In genomic region chr2:172284209-172284608, GRCh38 we compare ENCODE assay signal across 12 cellular contexts.
"Had no signal": no experiment of that assay in that cellular context is flagged by ENCODE, and none has a peak within 500 bp of the region (broad histone marks: within the 10 kb centered on the region; RNA-seq: fewer than 3 reads in every experiment).

No MANE protein-coding gene starts in this region.

- H3K27me3 Mint-ChIP-seq: activated CD4-positive, alpha-beta memory T cell treated with anti-CD3 and anti-CD28 coated beads for 36 hours; activated naive CD8-positive, alpha-beta T cell; stimulated activated memory B cell treated with anti-CD40 and anti-IgM and Interleukin-4, amounts not matched to agents 10 μg/mL and 1 μg/mL and 100 μg/mL, for 72 hours had no signal

- H3K4me3 ChIP-seq: heart right ventricle, transverse colon had no signal

- FAIRE-seq: frontal cortex, islet of Langerhans had no signal

- H3K9me3 Mint-ChIP-seq: activated CD4-positive, alpha-beta memory T cell treated with anti-CD3 and anti-CD28 coated beads for 36 hours; memory B cell; stimulated activated memory B cell treated with anti-CD40 and anti-IgM and Interleukin-4, amounts not matched to agents 10 μg/mL and 1 μg/mL and 100 μg/mL, for 72 hours had no signal

- DNase-seq: activated CD4-positive, alpha-beta memory T cell treated with anti-CD3 and anti-CD28 coated beads for 36 hours; activated gamma-delta T cell; activated T-cell treated with anti-CD3 and anti-CD28 coated beads, Interleukin-2, amount 50 U/mL, for 48 hours; posterior cingulate gyrus; SW 1271; transverse colon had no signal

- ATAC-seq: stimulated activated memory B cell treated with anti-CD40 and anti-IgM and Interleukin-4, amounts not matched to agents 10 μg/mL and 1 μg/mL and 100 μg/mL, for 72 hours had no signal

- H3K4me3 Mint-ChIP-seq: activated CD4-positive, alpha-beta memory T cell treated with anti-CD3 and anti-CD28 coated beads for 36 hours; activated naive CD8-positive, alpha-beta T cell; memory B cell; stimulated activated memory B cell treated with anti-CD40 and anti-IgM and Interleukin-4, amounts not matched to agents 10 μg/mL and 1 μg/mL and 100 μg/mL, for 72 hours had no signal

- H3K36me3 ChIP-seq: heart right ventricle, transverse colon had no signal

- H3K27ac ChIP-seq: transverse colon had no signal

- H3K9me3 ChIP-seq: heart right ventricle, transverse colon had no signal

- H3K36me3 Mint-ChIP-seq: activated CD4-positive, alpha-beta memory T cell treated with anti-CD3 and anti-CD28 coated beads for 36 hours; activated naive CD8-positive, alpha-beta T cell; memory B cell; stimulated activated memory B cell treated with anti-CD40 and anti-IgM and Interleukin-4, amounts not matched to agents 10 μg/mL and 1 μg/mL and 100 μg/mL, for 72 hours had no signal

- H3K27ac Mint-ChIP-seq: activated CD4-positive, alpha-beta memory T cell treated with anti-CD3 and anti-CD28 coated beads for 36 hours; activated naive CD8-positive, alpha-beta T cell; memory B cell; stimulated activated memory B cell treated with anti-CD40 and anti-IgM and Interleukin-4, amounts not matched to agents 10 μg/mL and 1 μg/mL and 100 μg/mL, for 72 hours had no signal

- H3K27me3 ChIP-seq: heart right ventricle, transverse colon had no signal
